ENCODE assay signal across 1 cellular context in the genomic region with DNA sequence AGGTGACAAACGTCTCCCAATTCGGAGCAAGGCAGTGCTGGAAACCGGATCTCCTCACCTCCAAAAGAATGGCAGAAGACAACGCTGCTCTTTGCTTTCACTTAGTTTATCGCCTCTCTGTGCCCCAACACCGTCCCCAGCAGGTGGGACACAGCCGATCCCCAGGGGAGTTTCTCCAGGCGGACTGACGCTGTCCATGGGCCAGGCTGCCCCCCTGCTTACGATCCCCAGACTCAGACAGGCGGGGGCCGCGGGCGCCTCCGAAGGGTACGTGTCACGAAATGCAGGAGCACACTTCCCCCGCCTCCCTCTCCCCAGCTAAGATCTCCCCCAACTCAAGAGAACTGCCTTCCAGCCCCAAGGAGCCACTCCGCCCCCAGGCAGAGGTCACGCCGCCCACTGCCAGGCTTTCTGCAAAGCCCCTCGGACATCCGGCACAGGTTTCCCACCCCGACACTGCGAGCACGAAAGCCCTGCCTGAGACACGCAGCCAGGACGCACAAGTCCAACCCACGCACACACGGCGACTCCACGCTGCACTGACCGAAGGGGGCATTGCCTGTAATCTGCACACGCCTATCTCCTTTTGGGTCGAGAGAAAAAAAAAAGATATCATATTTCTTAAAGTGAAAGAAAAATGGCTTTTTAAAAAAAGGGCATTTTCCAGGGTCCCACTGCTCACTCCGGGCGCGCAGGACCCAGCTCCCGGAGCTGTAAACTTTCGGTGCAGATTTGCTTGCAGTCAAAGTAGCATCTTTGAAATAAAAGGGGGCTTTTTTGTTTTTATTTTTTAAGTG.
TF ChIP-seq lines count a peak whose summit lies in the region.

No MANE protein-coding gene starts in this region.

TF ChIP-seq in K562, 482 proteins besides CTCF, POLR2A, EP300 and RAD21 (continued from another document):
- TF ChIP-seq, protein P1, sequence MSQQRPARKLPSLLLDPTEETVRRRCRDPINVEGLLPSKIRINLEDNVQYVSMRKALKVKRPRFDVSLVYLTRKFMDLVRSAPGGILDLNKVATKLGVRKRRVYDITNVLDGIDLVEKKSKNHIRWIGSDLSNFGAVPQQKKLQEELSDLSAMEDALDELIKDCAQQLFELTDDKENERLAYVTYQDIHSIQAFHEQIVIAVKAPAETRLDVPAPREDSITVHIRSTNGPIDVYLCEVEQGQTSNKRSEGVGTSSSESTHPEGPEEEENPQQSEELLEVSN (IDR thresholded peaks at IDR 0.05; ENCODE audit: borderline replicate concordance in 1 of 2, extremely low read depth in 1 of 2, insufficient read depth in 1 of 2, insufficient read length in 1 of 2, low read depth in 1 of 2, low read length in 1 of 2, poor library complexity in 1 of 2, severe bottlenecking in 1 of 2) = peak in 1 of 2 experiments; percentile 21
- TF ChIP-seq ZFX (CRISPR knock-in tag; IDR thresholded peaks at IDR 0.05) (peak; percentile 40), RBFOX2 (IDR thresholded peaks at IDR 0.05; ENCODE audit: low read depth, low read length) (peak; percentile 53), HMG20A (CRISPR knock-in tag; conservative IDR thresholded peaks at IDR 0.05) (no peak), GABPB1 (CRISPR knock-in tag; IDR thresholded peaks at IDR 0.05) (no peak), PHF8 (IDR thresholded peaks at IDR 0.05; ENCODE audit: borderline replicate concordance, low read length) (peak; percentile 13; the same call in 1 of the 2 replicates), RBBP5 (IDR thresholded peaks at IDR 0.05; ENCODE audit: borderline replicate concordance, insufficient read depth, low read length, poor library complexity, severe bottlenecking) (peak; percentile 65), CXXC5 (CRISPR knock-in tag; IDR thresholded peaks at IDR 0.05) (peak; percentile 49; the same call in 1 of the 2 replicates), RHOXF2B (CRISPR knock-in tag; conservative IDR thresholded peaks at IDR 0.05) (no peak), BHLHE40 (IDR thresholded peaks at IDR 0.05; ENCODE audit: low read length) (no peak), ILK (tag; IDR thresholded peaks at IDR 0.05; ENCODE audit: borderline replicate concordance, low read depth) (no peak), SAFB (IDR thresholded peaks at IDR 0.05; ENCODE audit: borderline replicate concordance, low read depth, low read length) (peak; percentile 56; the same call in 1 of the 2 replicates), ZNF695 (CRISPR knock-in tag; IDR thresholded peaks at IDR 0.05) (no peak), CCNT2 (IDR thresholded peaks at IDR 0.05; ENCODE audit: borderline replicate concordance, extremely low read depth, insufficient read length, low read depth, low read length) (peak; percentile 15), SNIP1 (IDR thresholded peaks at IDR 0.05; ENCODE audit: low read depth) (no peak), PHTF2 (CRISPR knock-in tag; IDR thresholded peaks at IDR 0.05) (no peak), TAF7 (tag; IDR thresholded peaks at IDR 0.05) (no peak), POLR2G (IDR thresholded peaks at IDR 0.05; ENCODE audit: low read depth, low read length) (peak; percentile 65), ATF1 (CRISPR knock-in tag; IDR thresholded peaks at IDR 0.05) (no peak), ATF1 (tag; IDR thresholded peaks at IDR 0.05) (peak; percentile 51), KDM4B (IDR thresholded peaks at IDR 0.05; ENCODE audit: borderline replicate concordance in 2 of 2, low read depth in 1 of 2) (peak in 1 of 2 experiments; percentile 79; a peak in 1 of 4 replicates)
- TF ChIP-seq, protein P2, sequence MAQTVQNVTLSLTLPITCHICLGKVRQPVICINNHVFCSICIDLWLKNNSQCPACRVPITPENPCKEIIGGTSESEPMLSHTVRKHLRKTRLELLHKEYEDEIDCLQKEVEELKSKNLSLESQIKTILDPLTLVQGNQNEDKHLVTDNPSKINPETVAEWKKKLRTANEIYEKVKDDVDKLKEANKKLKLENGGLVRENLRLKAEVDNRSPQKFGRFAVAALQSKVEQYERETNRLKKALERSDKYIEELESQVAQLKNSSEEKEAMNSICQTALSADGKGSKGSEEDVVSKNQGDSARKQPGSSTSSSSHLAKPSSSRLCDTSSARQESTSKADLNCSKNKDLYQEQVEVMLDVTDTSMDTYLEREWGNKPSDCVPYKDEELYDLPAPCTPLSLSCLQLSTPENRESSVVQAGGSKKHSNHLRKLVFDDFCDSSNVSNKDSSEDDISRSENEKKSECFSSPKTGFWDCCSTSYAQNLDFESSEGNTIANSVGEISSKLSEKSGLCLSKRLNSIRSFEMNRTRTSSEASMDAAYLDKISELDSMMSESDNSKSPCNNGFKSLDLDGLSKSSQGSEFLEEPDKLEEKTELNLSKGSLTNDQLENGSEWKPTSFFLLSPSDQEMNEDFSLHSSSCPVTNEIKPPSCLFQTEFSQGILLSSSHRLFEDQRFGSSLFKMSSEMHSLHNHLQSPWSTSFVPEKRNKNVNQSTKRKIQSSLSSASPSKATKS (CRISPR knock-in tag; IDR thresholded peaks at IDR 0.05) = no peak
- TF ChIP-seq, protein P3, sequence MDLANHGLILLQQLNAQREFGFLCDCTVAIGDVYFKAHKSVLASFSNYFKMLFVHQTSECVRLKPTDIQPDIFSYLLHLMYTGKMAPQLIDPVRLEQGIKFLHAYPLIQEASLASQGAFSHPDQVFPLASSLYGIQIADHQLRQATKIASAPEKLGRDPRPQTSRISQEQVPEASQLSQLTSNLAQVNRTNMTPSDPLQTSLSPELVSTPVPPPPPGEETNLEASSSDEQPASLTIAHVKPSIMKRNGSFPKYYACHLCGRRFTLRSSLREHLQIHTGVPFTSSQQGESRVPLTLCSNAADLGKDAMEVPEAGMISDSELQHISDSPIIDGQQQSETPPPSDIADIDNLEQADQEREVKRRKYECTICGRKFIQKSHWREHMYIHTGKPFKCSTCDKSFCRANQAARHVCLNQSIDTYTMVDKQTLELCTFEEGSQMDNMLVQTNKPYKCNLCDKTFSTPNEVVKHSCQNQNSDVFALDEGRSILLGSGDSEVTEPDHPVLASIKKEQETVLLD (IDR thresholded peaks at IDR 0.05) = peak; percentile 21; the same call in 1 of the 2 replicates
- TF ChIP-seq, protein P4, sequence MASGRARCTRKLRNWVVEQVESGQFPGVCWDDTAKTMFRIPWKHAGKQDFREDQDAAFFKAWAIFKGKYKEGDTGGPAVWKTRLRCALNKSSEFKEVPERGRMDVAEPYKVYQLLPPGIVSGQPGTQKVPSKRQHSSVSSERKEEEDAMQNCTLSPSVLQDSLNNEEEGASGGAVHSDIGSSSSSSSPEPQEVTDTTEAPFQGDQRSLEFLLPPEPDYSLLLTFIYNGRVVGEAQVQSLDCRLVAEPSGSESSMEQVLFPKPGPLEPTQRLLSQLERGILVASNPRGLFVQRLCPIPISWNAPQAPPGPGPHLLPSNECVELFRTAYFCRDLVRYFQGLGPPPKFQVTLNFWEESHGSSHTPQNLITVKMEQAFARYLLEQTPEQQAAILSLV (tag; IDR thresholded peaks at IDR 0.05) = no peak
- TF ChIP-seq, protein P5, sequence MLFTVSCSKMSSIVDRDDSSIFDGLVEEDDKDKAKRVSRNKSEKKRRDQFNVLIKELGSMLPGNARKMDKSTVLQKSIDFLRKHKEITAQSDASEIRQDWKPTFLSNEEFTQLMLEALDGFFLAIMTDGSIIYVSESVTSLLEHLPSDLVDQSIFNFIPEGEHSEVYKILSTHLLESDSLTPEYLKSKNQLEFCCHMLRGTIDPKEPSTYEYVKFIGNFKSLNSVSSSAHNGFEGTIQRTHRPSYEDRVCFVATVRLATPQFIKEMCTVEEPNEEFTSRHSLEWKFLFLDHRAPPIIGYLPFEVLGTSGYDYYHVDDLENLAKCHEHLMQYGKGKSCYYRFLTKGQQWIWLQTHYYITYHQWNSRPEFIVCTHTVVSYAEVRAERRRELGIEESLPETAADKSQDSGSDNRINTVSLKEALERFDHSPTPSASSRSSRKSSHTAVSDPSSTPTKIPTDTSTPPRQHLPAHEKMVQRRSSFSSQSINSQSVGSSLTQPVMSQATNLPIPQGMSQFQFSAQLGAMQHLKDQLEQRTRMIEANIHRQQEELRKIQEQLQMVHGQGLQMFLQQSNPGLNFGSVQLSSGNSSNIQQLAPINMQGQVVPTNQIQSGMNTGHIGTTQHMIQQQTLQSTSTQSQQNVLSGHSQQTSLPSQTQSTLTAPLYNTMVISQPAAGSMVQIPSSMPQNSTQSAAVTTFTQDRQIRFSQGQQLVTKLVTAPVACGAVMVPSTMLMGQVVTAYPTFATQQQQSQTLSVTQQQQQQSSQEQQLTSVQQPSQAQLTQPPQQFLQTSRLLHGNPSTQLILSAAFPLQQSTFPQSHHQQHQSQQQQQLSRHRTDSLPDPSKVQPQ (CRISPR knock-in tag; IDR thresholded peaks at IDR 0.05; ENCODE audit: borderline replicate concordance) = no peak
- TF ChIP-seq, protein P6, sequence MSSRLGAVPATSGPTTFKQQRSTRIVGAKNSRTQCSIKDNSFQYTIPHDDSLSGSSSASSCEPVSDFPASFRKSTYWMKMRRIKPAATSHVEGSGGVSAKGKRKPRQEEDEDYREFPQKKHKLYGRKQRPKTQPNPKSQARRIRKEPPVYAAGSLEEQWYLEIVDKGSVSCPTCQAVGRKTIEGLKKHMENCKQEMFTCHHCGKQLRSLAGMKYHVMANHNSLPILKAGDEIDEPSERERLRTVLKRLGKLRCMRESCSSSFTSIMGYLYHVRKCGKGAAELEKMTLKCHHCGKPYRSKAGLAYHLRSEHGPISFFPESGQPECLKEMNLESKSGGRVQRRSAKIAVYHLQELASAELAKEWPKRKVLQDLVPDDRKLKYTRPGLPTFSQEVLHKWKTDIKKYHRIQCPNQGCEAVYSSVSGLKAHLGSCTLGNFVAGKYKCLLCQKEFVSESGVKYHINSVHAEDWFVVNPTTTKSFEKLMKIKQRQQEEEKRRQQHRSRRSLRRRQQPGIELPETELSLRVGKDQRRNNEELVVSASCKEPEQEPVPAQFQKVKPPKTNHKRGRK (tag; IDR thresholded peaks at IDR 0.05) = 0 out of 2 replicates have a peak, but pooled peaks have one; percentile 11
- TF ChIP-seq, protein P7, sequence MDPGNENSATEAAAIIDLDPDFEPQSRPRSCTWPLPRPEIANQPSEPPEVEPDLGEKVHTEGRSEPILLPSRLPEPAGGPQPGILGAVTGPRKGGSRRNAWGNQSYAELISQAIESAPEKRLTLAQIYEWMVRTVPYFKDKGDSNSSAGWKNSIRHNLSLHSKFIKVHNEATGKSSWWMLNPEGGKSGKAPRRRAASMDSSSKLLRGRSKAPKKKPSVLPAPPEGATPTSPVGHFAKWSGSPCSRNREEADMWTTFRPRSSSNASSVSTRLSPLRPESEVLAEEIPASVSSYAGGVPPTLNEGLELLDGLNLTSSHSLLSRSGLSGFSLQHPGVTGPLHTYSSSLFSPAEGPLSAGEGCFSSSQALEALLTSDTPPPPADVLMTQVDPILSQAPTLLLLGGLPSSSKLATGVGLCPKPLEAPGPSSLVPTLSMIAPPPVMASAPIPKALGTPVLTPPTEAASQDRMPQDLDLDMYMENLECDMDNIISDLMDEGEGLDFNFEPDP (CRISPR knock-in tag; IDR thresholded peaks at IDR 0.05) = no peak
- TF ChIP-seq, protein P8, sequence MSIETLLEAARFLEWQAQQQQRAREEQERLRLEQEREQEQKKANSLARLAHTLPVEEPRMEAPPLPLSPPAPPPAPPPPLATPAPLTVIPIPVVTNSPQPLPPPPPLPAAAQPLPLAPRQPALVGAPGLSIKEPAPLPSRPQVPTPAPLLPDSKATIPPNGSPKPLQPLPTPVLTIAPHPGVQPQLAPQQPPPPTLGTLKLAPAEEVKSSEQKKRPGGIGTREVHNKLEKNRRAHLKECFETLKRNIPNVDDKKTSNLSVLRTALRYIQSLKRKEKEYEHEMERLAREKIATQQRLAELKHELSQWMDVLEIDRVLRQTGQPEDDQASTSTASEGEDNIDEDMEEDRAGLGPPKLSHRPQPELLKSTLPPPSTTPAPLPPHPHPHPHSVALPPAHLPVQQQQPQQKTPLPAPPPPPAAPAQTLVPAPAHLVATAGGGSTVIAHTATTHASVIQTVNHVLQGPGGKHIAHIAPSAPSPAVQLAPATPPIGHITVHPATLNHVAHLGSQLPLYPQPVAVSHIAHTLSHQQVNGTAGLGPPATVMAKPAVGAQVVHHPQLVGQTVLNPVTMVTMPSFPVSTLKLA (conservative IDR thresholded peaks at IDR 0.05) = peak in 1 of 2 experiments; percentile 55; a peak in 1 of 4 replicates
- TF ChIP-seq, protein P9, sequence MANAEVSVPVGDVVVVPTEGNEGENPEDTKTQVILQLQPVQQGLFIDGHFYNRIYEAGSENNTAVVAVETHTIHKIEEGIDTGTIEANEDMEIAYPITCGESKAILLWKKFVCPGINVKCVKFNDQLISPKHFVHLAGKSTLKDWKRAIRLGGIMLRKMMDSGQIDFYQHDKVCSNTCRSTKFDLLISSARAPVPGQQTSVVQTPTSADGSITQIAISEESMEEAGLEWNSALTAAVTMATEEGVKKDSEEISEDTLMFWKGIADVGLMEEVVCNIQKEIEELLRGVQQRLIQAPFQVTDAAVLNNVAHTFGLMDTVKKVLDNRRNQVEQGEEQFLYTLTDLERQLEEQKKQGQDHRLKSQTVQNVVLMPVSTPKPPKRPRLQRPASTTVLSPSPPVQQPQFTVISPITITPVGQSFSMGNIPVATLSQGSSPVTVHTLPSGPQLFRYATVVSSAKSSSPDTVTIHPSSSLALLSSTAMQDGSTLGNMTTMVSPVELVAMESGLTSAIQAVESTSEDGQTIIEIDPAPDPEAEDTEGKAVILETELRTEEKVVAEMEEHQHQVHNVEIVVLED (CRISPR knock-in tag; IDR thresholded peaks at IDR 0.05) = peak; percentile 66; the same call in 1 of the 2 replicates
